ENCODE assay signal across 25 cellular contexts in the genomic region with DNA sequence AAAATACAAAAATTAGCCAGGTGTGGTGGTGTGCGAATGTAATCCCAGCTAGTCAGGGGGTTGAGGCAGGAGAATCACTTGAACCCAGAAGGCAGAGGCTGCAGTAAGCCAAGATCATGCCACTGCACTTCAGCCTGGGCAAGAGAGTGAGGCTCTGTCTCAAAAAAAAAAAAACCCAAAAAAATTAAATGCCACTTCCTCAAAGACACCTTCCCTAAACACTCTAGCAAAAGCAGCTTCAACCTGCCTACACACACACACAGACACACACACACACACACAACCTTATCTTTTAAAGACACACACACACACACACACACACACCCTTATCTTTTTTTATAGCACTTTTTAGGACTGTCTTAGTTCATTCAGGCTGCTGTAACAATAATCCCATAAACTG.
"Had no signal": no experiment of that assay in that cellular context is flagged by ENCODE, and none has a peak within 500 bp of the region (broad histone marks: within the 10 kb centered on the region; RNA-seq: fewer than 3 reads in every experiment).

No MANE protein-coding gene starts in this region.

- H3K36me3 Mint-ChIP-seq: activated CD4-positive, alpha-beta memory T cell treated with anti-CD3 and anti-CD28 coated beads for 36 hours; activated naive CD4-positive, alpha-beta T cell treated with anti-CD3 and anti-CD28 coated beads, Interleukin-2, amount 50 U/mL, for 72 hours had no signal

- ATAC-seq: activated naive CD4-positive, alpha-beta T cell treated with anti-CD3 and anti-CD28 coated beads, Interleukin-2, amount 50 U/mL, for 72 hours; activated naive CD8-positive, alpha-beta T cell treated with anti-CD3 and anti-CD28 coated beads, Interleukin-2, amount 50 U/mL, for 24 hours; activated T-cell treated with anti-CD3 and anti-CD28 coated beads, Interleukin-2, amount 50 U/mL, for 4 hours; body of pancreas had no signal

- DNase-seq: activated B cell treated with CpG ODN at 0.5 μM for 24 hours; activated CD4-positive, alpha-beta memory T cell treated with anti-CD3 and anti-CD28 coated beads for 36 hours; activated CD4-positive, alpha-beta T cell treated with anti-CD3 and anti-CD28 coated beads, Interleukin-2, amount 10 ng/mL, durations not matched to agents 7 days and 5 days; activated CD8-positive, alpha-beta memory T cell treated with anti-CD3 and anti-CD28 coated beads for 24 hours; activated effector memory CD4-positive, alpha-beta T cell treated with anti-CD3 and anti-CD28 coated beads, Interleukin-2, amount 50 U/mL, for 16 hours; activated naive CD4-positive, alpha-beta T cell treated with Interleukin-2 at 50 U/mL for 16 hours; activated naive CD8-positive, alpha-beta T cell treated with anti-CD3 and anti-CD28 coated beads, Interleukin-2, amount 50 U/mL, for 24 hours; activated T-cell treated with anti-CD3 and anti-CD28 coated beads, Interleukin-2, amount 50 U/mL, for 4 hours; amniotic stem cell; body of pancreas; central memory CD4-positive, alpha-beta T cell; IMR-90; Kasumi-1; KBM-7; NCI-H1105 treated with DMSO at 0.1 percent for 48 hours; NCI-H1436 treated with DMSO at 0.1 percent for 48 hours; NCI-H187 treated with DMSO at 0.1 percent for 48 hours; NCI-H2081 treated with DMSO at 0.1 percent for 48 hours; NCI-H2171; NCI-H226; NCI-H526; NCI-H82; SIG-M5 had no signal

- H3K9me3 Mint-ChIP-seq: activated B cell treated with CpG ODN at 0.5 μM for 24 hours; activated CD4-positive, alpha-beta T cell treated with anti-CD3 and anti-CD28 coated beads, Interleukin-2, amount 10 ng/mL, durations not matched to agents 7 days and 5 days; activated naive CD8-positive, alpha-beta T cell treated with anti-CD3 and anti-CD28 coated beads, Interleukin-2, amount 50 U/mL, for 24 hours; activated T-cell treated with anti-CD3 and anti-CD28 coated beads, Interleukin-2, amount 50 U/mL, for 4 hours; T-helper 2 cell treated with Interferon-gamma antibody and Interleukin-4, amounts not matched to agents 5 μg/mL and 100 μg/mL, for 36 hours had no signal

- H3K4me3 Mint-ChIP-seq: activated B cell treated with CpG ODN at 0.5 μM for 24 hours; activated CD4-positive, alpha-beta memory T cell treated with anti-CD3 and anti-CD28 coated beads for 36 hours; activated CD4-positive, alpha-beta T cell treated with anti-CD3 and anti-CD28 coated beads, Interleukin-2, amount 10 ng/mL, durations not matched to agents 7 days and 5 days; activated naive CD8-positive, alpha-beta T cell treated with anti-CD3 and anti-CD28 coated beads, Interleukin-2, amount 50 U/mL, for 24 hours; activated T-cell treated with anti-CD3 and anti-CD28 coated beads, Interleukin-2, amount 50 U/mL, for 4 hours; T-helper 2 cell treated with Interferon-gamma antibody and Interleukin-4, amounts not matched to agents 5 μg/mL and 100 μg/mL, for 36 hours had no signal

- H3K27me3 Mint-ChIP-seq: activated B cell treated with CpG ODN at 0.5 μM for 24 hours; activated CD4-positive, alpha-beta T cell treated with anti-CD3 and anti-CD28 coated beads, Interleukin-2, amount 10 ng/mL, durations not matched to agents 7 days and 5 days; activated naive CD8-positive, alpha-beta T cell treated with anti-CD3 and anti-CD28 coated beads, Interleukin-2, amount 50 U/mL, for 24 hours had no signal

- H3K4me1 Mint-ChIP-seq: activated CD4-positive, alpha-beta T cell treated with anti-CD3 and anti-CD28 coated beads, Interleukin-2, amount 10 ng/mL, durations not matched to agents 7 days and 5 days; activated naive CD8-positive, alpha-beta T cell treated with anti-CD3 and anti-CD28 coated beads, Interleukin-2, amount 50 U/mL, for 24 hours had no signal

- H3K27ac Mint-ChIP-seq: activated B cell treated with CpG ODN at 0.5 μM for 24 hours; activated CD4-positive, alpha-beta memory T cell treated with anti-CD3 and anti-CD28 coated beads for 36 hours; activated CD4-positive, alpha-beta T cell treated with anti-CD3 and anti-CD28 coated beads, Interleukin-2, amount 10 ng/mL, durations not matched to agents 7 days and 5 days; activated naive CD4-positive, alpha-beta T cell treated with anti-CD3 and anti-CD28 coated beads, Interleukin-2, amount 50 U/mL, for 72 hours; activated naive CD8-positive, alpha-beta T cell treated with anti-CD3 and anti-CD28 coated beads, Interleukin-2, amount 50 U/mL, for 24 hours; T-helper 2 cell treated with Interferon-gamma antibody and Interleukin-4, amounts not matched to agents 5 μg/mL and 100 μg/mL, for 36 hours had no signal
